1 cellular context compared by ENCODE assay signal in genomic region chr10:70465832-70466231, GRCh38.
TF ChIP-seq lines count a peak whose summit lies in the region.

No MANE protein-coding gene starts in this region.

TF ChIP-seq in IMR-90, 13 proteins besides CTCF, POLR2A, EP300 and RAD21 (continued from another document):
- TF ChIP-seq USF2 (IDR thresholded peaks at IDR 0.05; ENCODE audit: low read depth, low read length), result no peak
- TF ChIP-seq RFX5 (IDR thresholded peaks at IDR 0.05; ENCODE audit: low read depth, low read length), result no peak
- no peak for TF ChIP-seq FOS (IDR thresholded peaks at IDR 0.05; ENCODE audit: low read depth, low read length)
- no peak for TF ChIP-seq SMC3 (IDR thresholded peaks at IDR 0.05; ENCODE audit: low read depth, low read length)
- TF ChIP-seq BHLHE40 (IDR thresholded peaks at IDR 0.05; ENCODE audit: low read depth, low read length), result no peak
- no peak for TF ChIP-seq MAZ (IDR thresholded peaks at IDR 0.05; ENCODE audit: borderline replicate concordance, low read depth, low read length)
- TF ChIP-seq NFE2L2 (IDR thresholded peaks at IDR 0.05; ENCODE audit: low read depth, low read length), result no peak
- TF ChIP-seq CEBPB (IDR thresholded peaks at IDR 0.05; ENCODE audit: low read depth, low read length), result no peak
TF ChIP-seq in IMR-90: peak in this region for 0.
